1 cellular context compared by ENCODE assay signal in the genomic region with DNA sequence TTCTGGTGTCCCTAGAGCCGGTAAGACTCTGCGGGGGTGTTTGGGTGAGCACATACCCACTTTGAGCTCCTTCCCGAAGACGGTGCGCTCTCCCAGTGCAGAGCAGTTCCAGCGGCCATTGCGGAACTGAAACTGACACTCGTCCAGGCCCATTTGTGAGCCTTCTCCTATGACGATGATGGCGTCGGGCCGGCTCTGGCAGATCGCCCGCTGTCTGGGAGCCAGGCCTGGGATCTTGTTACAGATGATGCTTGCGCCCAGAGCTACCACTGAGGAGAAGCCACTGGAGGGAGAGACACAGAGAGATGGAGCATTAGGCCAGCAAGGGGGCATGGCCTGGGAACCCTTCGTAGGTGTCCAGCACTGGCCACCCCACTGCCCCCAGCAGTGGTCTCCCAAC.
TF ChIP-seq lines count a peak whose summit lies in the region.

No MANE protein-coding gene starts in this region.

TF ChIP-seq in HepG2, 621 proteins besides CTCF, POLR2A, EP300 and RAD21 (continued from another document):
- TF ChIP-seq, protein P1, sequence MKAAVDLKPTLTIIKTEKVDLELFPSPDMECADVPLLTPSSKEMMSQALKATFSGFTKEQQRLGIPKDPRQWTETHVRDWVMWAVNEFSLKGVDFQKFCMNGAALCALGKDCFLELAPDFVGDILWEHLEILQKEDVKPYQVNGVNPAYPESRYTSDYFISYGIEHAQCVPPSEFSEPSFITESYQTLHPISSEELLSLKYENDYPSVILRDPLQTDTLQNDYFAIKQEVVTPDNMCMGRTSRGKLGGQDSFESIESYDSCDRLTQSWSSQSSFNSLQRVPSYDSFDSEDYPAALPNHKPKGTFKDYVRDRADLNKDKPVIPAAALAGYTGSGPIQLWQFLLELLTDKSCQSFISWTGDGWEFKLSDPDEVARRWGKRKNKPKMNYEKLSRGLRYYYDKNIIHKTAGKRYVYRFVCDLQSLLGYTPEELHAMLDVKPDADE (CRISPR knock-in tag; IDR thresholded peaks at IDR 0.05): no peak
- no peak for TF ChIP-seq PHB2 (IDR thresholded peaks at IDR 0.05; ENCODE audit: partially characterized antibody)
